ENCODE assay signal across 21 cellular contexts in the genomic region with DNA sequence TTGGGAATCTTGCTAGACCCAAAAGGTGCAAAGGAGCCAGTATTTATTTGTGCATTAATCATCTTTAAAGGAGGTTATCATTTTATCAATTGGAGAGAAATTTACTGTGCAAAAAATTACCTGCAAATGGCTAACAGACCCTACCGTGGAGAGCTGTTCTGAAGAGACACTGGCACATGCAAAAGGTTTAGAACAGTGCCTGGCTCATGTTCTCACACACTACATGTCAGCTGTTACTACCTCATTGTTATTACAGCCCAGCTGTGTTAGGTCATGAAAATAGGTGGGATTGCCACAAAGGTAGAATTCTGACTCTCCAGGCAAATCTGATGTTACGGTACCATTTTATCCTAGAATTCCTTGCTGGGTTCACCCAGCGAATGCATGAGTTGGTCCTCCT.
"Had no signal": no experiment of that assay in that cellular context is flagged by ENCODE, and none has a peak within 500 bp of the region (broad histone marks: within the 10 kb centered on the region; RNA-seq: fewer than 3 reads in every experiment).

No MANE protein-coding gene starts in this region.

- H3K27ac ChIP-seq: hepatocyte, spleen had no signal

- H3K27me3 Mint-ChIP-seq: memory B cell; natural killer cell treated with Interleukin-12 subunit alpha and Interleukin-12 subunit beta and Interleukin-15 and Interleukin-18, amount 100 ng/mL, for 72 hours; stimulated activated naive CD8-positive, alpha-beta T cell treated with anti-CD3 and anti-CD28 coated beads, Interleukin-15, Interleukin-2, amounts not matched to agents 100 ng/mL and 50 ng/mL, for 24 hours had no signal

- H3K4me3 ChIP-seq: hepatocyte, spleen, uterus had no signal

- H3K4me3 Mint-ChIP-seq: activated CD8-positive, alpha-beta T cell treated with anti-CD3 and anti-CD28 coated beads, Interleukin-2, amount 10 ng/mL, durations not matched to agents 7 days and 5 days; activated T-helper 1 cell treated with anti-CD3 and anti-CD28 coated beads, Interleukin-12 subunit alpha, Interleukin-12 subunit beta, Interleukin-2, Interleukin-4 antibody, amounts not matched to agents 30 ng/mL and 10 ng/mL and 1 ng/mL, durations not matched to agents 14 hours and 24 hours and 36 hours; endodermal cell; immature natural killer cell; memory B cell; natural killer cell treated with Interleukin-12 subunit alpha and Interleukin-12 subunit beta and Interleukin-15 and Interleukin-18, amount 100 ng/mL, for 72 hours; stimulated activated naive CD8-positive, alpha-beta T cell treated with anti-CD3 and anti-CD28 coated beads, Interleukin-15, Interleukin-2, amounts not matched to agents 100 ng/mL and 50 ng/mL, for 24 hours had no signal

- H3K36me3 ChIP-seq: uterus had no signal

- H3K9me3 ChIP-seq: uterus had no signal

- ATAC-seq: activated CD8-positive, alpha-beta T cell treated with anti-CD3 and anti-CD28 coated beads, Interleukin-2, amount 10 ng/mL, durations not matched to agents 7 days and 5 days; natural killer cell treated with Interleukin-12 subunit alpha and Interleukin-12 subunit beta and Interleukin-15 and Interleukin-18, amount 100 ng/mL, for 72 hours had no signal

- H3K9me3 Mint-ChIP-seq: activated T-helper 1 cell treated with anti-CD3 and anti-CD28 coated beads, Interleukin-12 subunit alpha, Interleukin-12 subunit beta, Interleukin-2, Interleukin-4 antibody, amounts not matched to agents 30 ng/mL and 10 ng/mL and 1 ng/mL, durations not matched to agents 14 hours and 24 hours and 36 hours; natural killer cell treated with Interleukin-12 subunit alpha and Interleukin-12 subunit beta and Interleukin-15 and Interleukin-18, amount 100 ng/mL, for 72 hours had no signal

- H3K27ac Mint-ChIP-seq: activated CD8-positive, alpha-beta T cell treated with anti-CD3 and anti-CD28 coated beads, Interleukin-2, amount 10 ng/mL, durations not matched to agents 7 days and 5 days; activated T-helper 1 cell treated with anti-CD3 and anti-CD28 coated beads, Interleukin-12 subunit alpha, Interleukin-12 subunit beta, Interleukin-2, Interleukin-4 antibody, amounts not matched to agents 30 ng/mL and 10 ng/mL and 1 ng/mL, durations not matched to agents 14 hours and 24 hours and 36 hours; endodermal cell; memory B cell; natural killer cell treated with Interleukin-12 subunit alpha and Interleukin-12 subunit beta and Interleukin-15 and Interleukin-18, amount 100 ng/mL, for 72 hours; stimulated activated naive CD8-positive, alpha-beta T cell treated with anti-CD3 and anti-CD28 coated beads, Interleukin-15, Interleukin-2, amounts not matched to agents 100 ng/mL and 50 ng/mL, for 24 hours had no signal

- FAIRE-seq: TTC549 had no signal

- DNase-seq: activated CD4-positive, alpha-beta T cell treated with anti-CD3 and anti-CD28 coated beads for 1 hour; activated CD4-positive, alpha-beta T cell treated with anti-CD3 and anti-CD28 coated beads, Interleukin-2, amount 50 U/mL, for 1 hour; activated CD8-positive, alpha-beta T cell treated with anti-CD3 and anti-CD28 coated beads, Interleukin-2, amount 10 ng/mL, durations not matched to agents 7 days and 5 days; activated gamma-delta T cell; activated naive CD4-positive, alpha-beta T cell treated with anti-CD3 and anti-CD28 coated beads, Interleukin-2, amount 50 U/mL, for 16 hours; cerebellar nuclear complex; cortex of kidney; endodermal cell; immature natural killer cell; kidney glomerular epithelial cell; spleen; stimulated activated CD4-positive, alpha-beta T cell treated with anti-CD3 and anti-CD28 coated beads, Interleukin-4, amount 100 ng/mL, for 24 hours; T-helper 1 cell; trophoblast cell had no signal

- H3K27me3 ChIP-seq: hepatocyte, spleen, uterus had no signal

- H3K4me1 Mint-ChIP-seq: immature natural killer cell, memory B cell had no signal

- H3K36me3 Mint-ChIP-seq: natural killer cell treated with Interleukin-12 subunit alpha and Interleukin-12 subunit beta and Interleukin-15 and Interleukin-18, amount 100 ng/mL, for 72 hours had no signal
